2 cellular contexts compared by ENCODE assay signal in the genomic region with DNA sequence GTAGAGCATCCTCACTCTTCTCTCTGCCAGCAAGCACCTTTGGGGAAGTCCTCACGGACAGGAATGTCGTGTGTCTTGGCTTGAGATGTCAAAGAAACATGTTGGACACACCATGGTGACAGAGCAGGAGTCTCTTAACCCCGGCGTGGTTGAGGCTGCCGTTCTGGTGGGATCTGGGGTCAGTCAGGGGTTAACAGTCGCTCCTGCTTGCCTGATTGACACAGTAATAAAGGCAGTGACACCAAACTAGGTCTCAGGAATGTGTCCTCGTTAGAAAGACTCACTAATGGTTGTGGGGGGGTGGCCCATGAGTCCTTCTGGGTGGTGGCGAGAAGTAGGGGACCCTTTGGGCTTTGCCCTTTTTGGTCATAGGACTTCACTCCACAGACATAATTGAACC.
TF ChIP-seq lines count a peak whose summit lies in the region.

No MANE protein-coding gene starts in this region.

TF ChIP-seq in GM23338, 12 proteins besides CTCF, POLR2A, EP300 and RAD21 (continues in another document):
- TF ChIP-seq, protein P1, sequence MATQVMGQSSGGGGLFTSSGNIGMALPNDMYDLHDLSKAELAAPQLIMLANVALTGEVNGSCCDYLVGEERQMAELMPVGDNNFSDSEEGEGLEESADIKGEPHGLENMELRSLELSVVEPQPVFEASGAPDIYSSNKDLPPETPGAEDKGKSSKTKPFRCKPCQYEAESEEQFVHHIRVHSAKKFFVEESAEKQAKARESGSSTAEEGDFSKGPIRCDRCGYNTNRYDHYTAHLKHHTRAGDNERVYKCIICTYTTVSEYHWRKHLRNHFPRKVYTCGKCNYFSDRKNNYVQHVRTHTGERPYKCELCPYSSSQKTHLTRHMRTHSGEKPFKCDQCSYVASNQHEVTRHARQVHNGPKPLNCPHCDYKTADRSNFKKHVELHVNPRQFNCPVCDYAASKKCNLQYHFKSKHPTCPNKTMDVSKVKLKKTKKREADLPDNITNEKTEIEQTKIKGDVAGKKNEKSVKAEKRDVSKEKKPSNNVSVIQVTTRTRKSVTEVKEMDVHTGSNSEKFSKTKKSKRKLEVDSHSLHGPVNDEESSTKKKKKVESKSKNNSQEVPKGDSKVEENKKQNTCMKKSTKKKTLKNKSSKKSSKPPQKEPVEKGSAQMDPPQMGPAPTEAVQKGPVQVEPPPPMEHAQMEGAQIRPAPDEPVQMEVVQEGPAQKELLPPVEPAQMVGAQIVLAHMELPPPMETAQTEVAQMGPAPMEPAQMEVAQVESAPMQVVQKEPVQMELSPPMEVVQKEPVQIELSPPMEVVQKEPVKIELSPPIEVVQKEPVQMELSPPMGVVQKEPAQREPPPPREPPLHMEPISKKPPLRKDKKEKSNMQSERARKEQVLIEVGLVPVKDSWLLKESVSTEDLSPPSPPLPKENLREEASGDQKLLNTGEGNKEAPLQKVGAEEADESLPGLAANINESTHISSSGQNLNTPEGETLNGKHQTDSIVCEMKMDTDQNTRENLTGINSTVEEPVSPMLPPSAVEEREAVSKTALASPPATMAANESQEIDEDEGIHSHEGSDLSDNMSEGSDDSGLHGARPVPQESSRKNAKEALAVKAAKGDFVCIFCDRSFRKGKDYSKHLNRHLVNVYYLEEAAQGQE (IDR thresholded peaks at IDR 0.05; ENCODE audit: unreplicated experiment), result no peak
- TF ChIP-seq, protein P2, sequence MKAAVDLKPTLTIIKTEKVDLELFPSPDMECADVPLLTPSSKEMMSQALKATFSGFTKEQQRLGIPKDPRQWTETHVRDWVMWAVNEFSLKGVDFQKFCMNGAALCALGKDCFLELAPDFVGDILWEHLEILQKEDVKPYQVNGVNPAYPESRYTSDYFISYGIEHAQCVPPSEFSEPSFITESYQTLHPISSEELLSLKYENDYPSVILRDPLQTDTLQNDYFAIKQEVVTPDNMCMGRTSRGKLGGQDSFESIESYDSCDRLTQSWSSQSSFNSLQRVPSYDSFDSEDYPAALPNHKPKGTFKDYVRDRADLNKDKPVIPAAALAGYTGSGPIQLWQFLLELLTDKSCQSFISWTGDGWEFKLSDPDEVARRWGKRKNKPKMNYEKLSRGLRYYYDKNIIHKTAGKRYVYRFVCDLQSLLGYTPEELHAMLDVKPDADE (IDR thresholded peaks at IDR 0.05), result no peak
- TF ChIP-seq ZNF331 (CRISPR knock-in tag; IDR thresholded peaks at IDR 0.05; ENCODE audit: low read depth), result no peak
- TF ChIP-seq JUNB (IDR thresholded peaks at IDR 0.05; ENCODE audit: unreplicated experiment), result no peak
- no peak for TF ChIP-seq NANOG (IDR thresholded peaks at IDR 0.05; ENCODE audit: borderline replicate concordance)
- no peak for TF ChIP-seq ZNF114 (CRISPR knock-in tag; IDR thresholded peaks at IDR 0.05)
- no peak for TF ChIP-seq EZH2 (IDR thresholded peaks at IDR 0.05; ENCODE audit: low read depth, unreplicated experiment)
- no peak for TF ChIP-seq POLR2AphosphoS5 (IDR thresholded peaks at IDR 0.05; ENCODE audit: low read depth)
- TF ChIP-seq EZH2phosphoT487 (IDR thresholded peaks at IDR 0.05; ENCODE audit: unreplicated experiment), result no peak
- no peak for TF ChIP-seq CREB1 (CRISPR knock-in tag; IDR thresholded peaks at IDR 0.05; ENCODE audit: low read depth)

TF ChIP-seq in WTC11, 78 proteins besides CTCF, POLR2A, EP300 and RAD21 (continued from another document):
- TF ChIP-seq FOXJ3 (CRISPR knock-in tag; IDR thresholded peaks at IDR 0.05; ENCODE audit: borderline replicate concordance) (no peak), KAT7 (CRISPR knock-in tag; IDR thresholded peaks at IDR 0.05; ENCODE audit: borderline replicate concordance) (no peak), RELA (CRISPR knock-in tag; IDR thresholded peaks at IDR 0.05; ENCODE audit: borderline replicate concordance) (no peak), TCF7 (CRISPR knock-in tag; IDR thresholded peaks at IDR 0.05; ENCODE audit: low read depth) (no peak), JUN (CRISPR knock-in tag; IDR thresholded peaks at IDR 0.05) (no peak)
